Comparison of ENCODE assay signal across 6 cellular contexts in genomic region chr4:134753390-134753789, GRCh38.
"Had no signal": no experiment of that assay in that cellular context is flagged by ENCODE, and none has a peak within 500 bp of the region (broad histone marks: within the 10 kb centered on the region; RNA-seq: fewer than 3 reads in every experiment).

No MANE protein-coding gene starts in this region.

- DNase-seq: Karpas-422, KBM-7, KG1 had no signal

- H3K4me2 ChIP-seq: KMS-11 had no signal

- FAIRE-seq: HTR-8/SVneo had no signal

- H3K9ac ChIP-seq: KMS-11 had no signal

- H3K27ac ChIP-seq: HL-60, KMS-11 had no signal
